Comparison of ENCODE assay signal across 8 cellular contexts in genomic region chr1:15835741-15836510, GRCh38. TPM values are rescaled to one million over a fixed set of nuclear protein-coding genes. Genes with fewer than 3 reads are reported as not detected.
DNase-seq lines count a peak whose midpoint lies in the region; ATAC-seq lines count a peak whose summit lies in the region.

No MANE protein-coding gene starts in this region.

- peaks cover 19 to 37% (median 28%) of the 10 kb centered on the region in 3 donors for H3K4me1 Mint-ChIP-seq in CD8-positive, alpha-beta memory T cell
- H3K4me1 Mint-ChIP-seq in activated CD8-positive, alpha-beta memory T cell treated with anti-CD3 and anti-CD28 coated beads, Interleukin-2, amount 10 ng/mL, durations not matched to agents 7 days and 5 days, result peaks cover 25% of the 10 kb centered on the region
- peaks cover 11 to 18% of the 10 kb centered on the region in 2 donors for H3K4me1 Mint-ChIP-seq in effector memory CD8-positive, alpha-beta T cell (ENCODE audit: low read depth in 2 of 2)

- CTCF ChIA-PET in CD8-positive, alpha-beta memory T cell (lab: Charles Lee), result interaction anchor here (3.8 kb wide), 1 partner anchor 12 kb away, joined by 27 read pairs; the partner anchor contains the start of gene SPEN
- CTCF ChIA-PET in activated CD8-positive, alpha-beta memory T cell treated with anti-CD3 and anti-CD28 coated beads, Interleukin-2, amount 10 ng/mL, durations not matched to agents 7 days and 5 days (lab: Charles Lee), result interaction anchor here (0.6 to 4.1 kb wide), 4 partner anchors 11 to 123 kb away, joined by 3 to 45 read pairs (median 4); partner anchors contain the start of gene SPEN

- H3K9me3 Mint-ChIP-seq in CD8-positive, alpha-beta memory T cell, result no peaks in the 10 kb centered on the region
- H3K9me3 Mint-ChIP-seq in activated CD8-positive, alpha-beta memory T cell treated with anti-CD3 and anti-CD28 coated beads, Interleukin-2, amount 10 ng/mL, durations not matched to agents 7 days and 5 days (ENCODE audit: low read depth), result no peaks in the 10 kb centered on the region
- no peaks in the 10 kb centered on the region for H3K9me3 Mint-ChIP-seq in effector memory CD8-positive, alpha-beta T cell

- H3K4me1 ChIP-seq in CD8-positive, alpha-beta memory T cell (ENCODE audit: insufficient read depth, low read length), result peaks cover 13% of the 10 kb centered on the region

- POLR2A ChIA-PET in CD8-positive, alpha-beta memory T cell (lab: Charles Lee), result interaction anchor here (0.7 to 8.5 kb wide), 3 partner anchors 13 to 370 kb away, joined by 3 to 319 read pairs (median 5); partner anchors contain the start of gene SPEN

- peak overlapping the region; percentile 82 for H3K4me3 ChIP-seq in CD8-positive, alpha-beta memory T cell (ENCODE audit: low read length)

- peaks cover 0 to 23% (median 0%) of the 10 kb centered on the region in 3 donors for H3K36me3 Mint-ChIP-seq in CD8-positive, alpha-beta memory T cell
- H3K36me3 Mint-ChIP-seq in activated CD8-positive, alpha-beta memory T cell treated with anti-CD3 and anti-CD28 coated beads, Interleukin-2, amount 10 ng/mL, durations not matched to agents 7 days and 5 days, result peaks cover 4% of the 10 kb centered on the region
- H3K36me3 Mint-ChIP-seq in effector memory CD8-positive, alpha-beta T cell (ENCODE audit: insufficient read depth), result peaks cover 42% of the 10 kb centered on the region

- peak; percentile 41 for ATAC-seq in GM21360 (IDR thresholded peaks at IDR 0.05; ENCODE audit: unreplicated experiment)
- ATAC-seq in activated CD8-positive, alpha-beta memory T cell treated with anti-CD3 and anti-CD28 coated beads, Interleukin-2, amount 10 ng/mL, durations not matched to agents 7 days and 5 days, result peak; percentile 64
- ATAC-seq in effector memory CD8-positive, alpha-beta T cell (replicated peaks), result peak; percentile 55

- H3K36me3 ChIP-seq in CD8-positive, alpha-beta memory T cell (ENCODE audit: insufficient read depth, low read length), result no peaks in the 10 kb centered on the region

- no peaks in the 10 kb centered on the region for H3K9me3 ChIP-seq in CD8-positive, alpha-beta memory T cell (ENCODE audit: low read length)

- H3K27ac ChIP-seq in CD8-positive, alpha-beta memory T cell (ENCODE audit: low read depth, low read length), result peak overlapping the region; percentile 97

- peak; percentile 98 to 100 (median 98) for DNase-seq in CD8-positive, alpha-beta memory T cell
- peak; percentile 32 to 99 (median 97) for DNase-seq in HUDEP-2 (lab: John Stamatoyannopoulos, UW; ENCODE audit: unreplicated experiment in 76 of 76)
- DNase-seq in NOMO-1 treated with DMSO at 0.1 percent for 48 hours (lab: John Stamatoyannopoulos, UW; ENCODE audit: unreplicated experiment), result peak; percentile 98
- peak; percentile 99 for DNase-seq in activated CD8-positive, alpha-beta memory T cell treated with anti-CD3 and anti-CD28 coated beads, Interleukin-2, amount 10 ng/mL, durations not matched to agents 7 days and 5 days
- peak; percentile 92 to 96 (median 96) for DNase-seq in effector memory CD8-positive, alpha-beta T cell
- peak; percentile 100 for DNase-seq in medulla oblongata (ENCODE audit: extremely low spot score)
- DNase-seq in stimulated activated CD4-positive, alpha-beta T cell treated with anti-CD3 and anti-CD28 coated beads, TNF-alpha, amount 100 ng/mL, for 4 hours (ENCODE audit: low read depth in 3 of 3), result peak; percentile 98 to 100 (median 99)

- H3K4me3 Mint-ChIP-seq in CD8-positive, alpha-beta memory T cell, result peak overlapping the region; percentile 90 to 98 (median 96)
- peak overlapping the region; percentile 84 for H3K4me3 Mint-ChIP-seq in activated CD8-positive, alpha-beta memory T cell treated with anti-CD3 and anti-CD28 coated beads, Interleukin-2, amount 10 ng/mL, durations not matched to agents 7 days and 5 days
- peak overlapping the region; percentile 94 to 95 for H3K4me3 Mint-ChIP-seq in effector memory CD8-positive, alpha-beta T cell

- no peaks in the 10 kb centered on the region for H3K27me3 ChIP-seq in CD8-positive, alpha-beta memory T cell (ENCODE audit: insufficient read depth, low read length, poor library complexity, severe bottlenecking)

- peak overlapping the region; percentile 97 to 99 (median 99) for H3K27ac Mint-ChIP-seq in CD8-positive, alpha-beta memory T cell
- H3K27ac Mint-ChIP-seq in activated CD8-positive, alpha-beta memory T cell treated with anti-CD3 and anti-CD28 coated beads, Interleukin-2, amount 10 ng/mL, durations not matched to agents 7 days and 5 days, result peak overlapping the region; percentile 95
- H3K27ac Mint-ChIP-seq in effector memory CD8-positive, alpha-beta T cell, result peak overlapping the region; percentile 96 to 97

- peaks cover 0 to 2% of the 10 kb centered on the region in 2 donors for H3K27me3 Mint-ChIP-seq in CD8-positive, alpha-beta memory T cell
- no peaks in the 10 kb centered on the region for H3K27me3 Mint-ChIP-seq in activated CD8-positive, alpha-beta memory T cell treated with anti-CD3 and anti-CD28 coated beads, Interleukin-2, amount 10 ng/mL, durations not matched to agents 7 days and 5 days
- H3K27me3 Mint-ChIP-seq in effector memory CD8-positive, alpha-beta T cell, result no peaks in the 10 kb centered on the region

RNA-seq across cellular contexts. Expression of gene SPEN, which starts 11.6 kb away (rescaled TPM):
- total RNA-seq in CD8-positive, alpha-beta memory T cell, result 10 to 100 TPM; 63.1 to 66.3 TPM
- polyA plus RNA-seq in CD8-positive, alpha-beta memory T cell, result 35.6 TPM
- total RNA-seq in activated CD8-positive, alpha-beta memory T cell treated with anti-CD3 and anti-CD28 coated beads, Interleukin-2, amount 10 ng/mL, durations not matched to agents 7 days and 5 days, result 10 to 100 TPM; 74.6 to 75.5 TPM

RNA-seq across cellular contexts. Expression of gene UQCRHL, which starts 28.5 kb away (rescaled TPM):
- 1 to 10 TPM; 1.7 to 2.0 TPM for total RNA-seq in CD8-positive, alpha-beta memory T cell
- polyA plus RNA-seq in CD8-positive, alpha-beta memory T cell, result 0.95 TPM
- total RNA-seq in activated CD8-positive, alpha-beta memory T cell treated with anti-CD3 and anti-CD28 coated beads, Interleukin-2, amount 10 ng/mL, durations not matched to agents 7 days and 5 days, result 1 to 10 TPM; 1.6 to 1.8 TPM

Comparison
In these comparisons a context has a peak if more than half of its experiments do, and no peak if none do; other contexts are left out.
1. Peak in every context shown above with its lines: DNase-seq, ATAC-seq, H3K4me3 ChIP-seq and H3K27ac ChIP-seq.